In genomic region chr16:29875206-29875605, GRCh38 we compare ENCODE assay signal across 35 cellular contexts.
"Had no signal": no experiment of that assay in that cellular context is flagged by ENCODE, and none has a peak within 500 bp of the region (broad histone marks: within the 10 kb centered on the region; RNA-seq: fewer than 3 reads in every experiment).

No MANE protein-coding gene starts in this region.

- DNase-seq: Kasumi-1, MG63, MM.1S, MV-4-11, NCI-H1048, NCI-H1092, NCI-H1092 treated with DMSO at 0.1 percent for 48 hours, NCI-H1105, NCI-H1105 treated with DMSO at 0.1 percent for 48 hours, NCI-H1417, NCI-H1417 treated with DMSO at 0.1 percent for 48 hours, NCI-H1436, NCI-H1436 treated with DMSO at 0.1 percent for 48 hours, NCI-H146, NCI-H1694, NCI-H1694 treated with DMSO at 0.1 percent for 48 hours, NCI-H187, NCI-H187 treated with DMSO at 0.1 percent for 48 hours, NCI-H1930, NCI-H2029, NCI-H2029 treated with DMSO at 0.1 percent for 48 hours, NCI-H2081, NCI-H2081 treated with DMSO at 0.1 percent for 48 hours, NCI-H2107, NCI-H2171, NCI-H2171 treated with DMSO at 0.1 percent for 48 hours, NCI-H2227 treated with DMSO at 0.1 percent for 48 hours, NCI-H226, NCI-H345, NCI-H446, NCI-H446 treated with DMSO at 0.1 percent for 48 hours, NCI-H510A, NCI-H510A treated with DMSO at 0.1 percent for 48 hours, NCI-H524, NCI-H524 treated with DMSO at 0.1 percent for 48 hours had no signal

- H3K27me3 ChIP-seq: MG63 had no signal

- H3K36me3 ChIP-seq: MG63 had no signal

- H3K4me3 ChIP-seq: MG63 had no signal

- H3K9me3 ChIP-seq: MG63 had no signal
